25 cellular contexts compared by ENCODE assay signal in the genomic region with DNA sequence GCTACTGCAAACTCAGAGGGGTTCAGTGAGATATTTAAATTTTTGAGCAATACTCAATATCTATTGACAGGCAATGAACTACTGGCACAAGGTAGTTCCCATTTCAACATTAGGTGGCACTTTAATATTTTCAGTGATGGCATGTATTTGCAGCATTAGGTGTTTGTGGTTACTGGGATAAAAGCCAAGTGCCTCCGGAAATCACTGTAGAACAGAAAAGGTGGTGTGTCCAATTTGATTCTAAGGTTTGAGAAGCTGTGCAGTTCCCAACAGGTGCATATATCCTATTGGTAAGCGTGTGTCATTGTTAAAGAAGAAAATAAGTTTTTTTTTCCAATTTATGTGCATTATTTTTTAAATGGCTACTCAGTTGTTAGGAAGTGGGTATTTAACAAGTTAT.
"Had no signal": no experiment of that assay in that cellular context is flagged by ENCODE, and none has a peak within 500 bp of the region (broad histone marks: within the 10 kb centered on the region; RNA-seq: fewer than 3 reads in every experiment).

No MANE protein-coding gene starts in this region.

- H3K9me3 ChIP-seq: colonic mucosa, esophagus muscularis mucosa, esophagus squamous epithelium, gastrocnemius medialis, gastroesophageal sphincter, heart left ventricle, heart right ventricle had no signal

- H3K4me1 ChIP-seq: colonic mucosa, esophagus muscularis mucosa, esophagus squamous epithelium, gastrocnemius medialis, gastroesophageal sphincter, heart left ventricle, heart right ventricle had no signal

- H3K4me2 ChIP-seq: hepatocyte had no signal

- H3K4me3 ChIP-seq: colonic mucosa, coronary artery, dorsolateral prefrontal cortex, esophagus muscularis mucosa, esophagus squamous epithelium, gastrocnemius medialis, gastroesophageal sphincter, heart left ventricle, heart right ventricle, hepatocyte had no signal

- H3K27me3 ChIP-seq: colonic mucosa, esophagus muscularis mucosa, esophagus squamous epithelium, foreskin keratinocyte, gastrocnemius medialis, gastroesophageal sphincter, heart left ventricle, heart right ventricle, hepatocyte had no signal

- H2AFZ ChIP-seq: hepatocyte had no signal

- DNase-seq: colonic mucosa; cortex of kidney; dermis blood vessel endothelial cell; dorsolateral prefrontal cortex; effector CD4-positive, alpha-beta T cell; effector CD8-positive, alpha-beta T cell; effector memory CD4-positive, alpha-beta T cell; effector memory CD8-positive, alpha-beta T cell; endodermal cell; erythroblast; esophagus squamous epithelium; foreskin fibroblast; foreskin keratinocyte; foreskin melanocyte; gastrocnemius medialis; glutamatergic neuron; head of caudate nucleus; heart left ventricle; heart right ventricle had no signal

- ATAC-seq: effector memory CD8-positive, alpha-beta T cell; esophagus mucosa; foreskin keratinocyte; gastrocnemius medialis; gastroesophageal sphincter; heart left ventricle; heart right ventricle had no signal

- H3K27ac ChIP-seq: colonic mucosa, coronary artery, dorsolateral prefrontal cortex, epithelial cell of prostate, esophagus muscularis mucosa, esophagus squamous epithelium, foreskin keratinocyte, gastrocnemius medialis, gastroesophageal sphincter, heart left ventricle, heart right ventricle, hepatocyte had no signal

- H3K79me2 ChIP-seq: hepatocyte had no signal

- H3K36me3 ChIP-seq: colonic mucosa, esophagus muscularis mucosa, esophagus squamous epithelium, gastrocnemius medialis, gastroesophageal sphincter, heart left ventricle, heart right ventricle had no signal
